Comparison of ENCODE assay signal across 1 cellular context in the genomic region with DNA sequence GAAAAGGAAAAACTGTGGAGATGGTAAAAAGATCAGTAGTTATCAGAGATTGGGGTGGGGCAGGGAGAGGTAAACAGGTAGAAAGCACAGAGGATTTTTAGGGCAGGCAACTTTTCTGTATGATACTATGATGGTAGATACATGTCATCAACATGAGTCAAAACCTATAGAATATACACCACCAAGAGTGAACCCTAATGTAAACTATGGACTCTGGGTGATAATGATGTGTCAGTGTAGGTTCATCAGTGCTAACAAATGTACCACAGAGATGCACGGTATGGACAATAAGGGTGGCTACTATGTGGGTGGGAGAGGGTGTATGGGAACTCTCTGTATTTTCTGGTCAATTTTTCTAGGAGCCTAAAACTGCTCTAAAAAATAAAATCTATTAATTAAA.
TF ChIP-seq lines count a peak whose summit lies in the region.

No MANE protein-coding gene starts in this region.

TF ChIP-seq in GM12878, 131 proteins besides CTCF, POLR2A, EP300 and RAD21:
- no peak for TF ChIP-seq IRF4 (IDR thresholded peaks at IDR 0.05; ENCODE audit: low read depth, low read length)
- TF ChIP-seq POLR2AphosphoS2 (IDR thresholded peaks at IDR 0.05; ENCODE audit: low read depth, low read length): no peak
- TF ChIP-seq MYB (IDR thresholded peaks at IDR 0.05; ENCODE audit: borderline replicate concordance, low read depth, low read length): no peak
- TF ChIP-seq KDM1A (IDR thresholded peaks at IDR 0.05; ENCODE audit: borderline replicate concordance): no peak
- no peak for TF ChIP-seq SIX5 (IDR thresholded peaks at IDR 0.05; ENCODE audit: low read depth, low read length, severe bottlenecking)
- TF ChIP-seq, protein P1, sequence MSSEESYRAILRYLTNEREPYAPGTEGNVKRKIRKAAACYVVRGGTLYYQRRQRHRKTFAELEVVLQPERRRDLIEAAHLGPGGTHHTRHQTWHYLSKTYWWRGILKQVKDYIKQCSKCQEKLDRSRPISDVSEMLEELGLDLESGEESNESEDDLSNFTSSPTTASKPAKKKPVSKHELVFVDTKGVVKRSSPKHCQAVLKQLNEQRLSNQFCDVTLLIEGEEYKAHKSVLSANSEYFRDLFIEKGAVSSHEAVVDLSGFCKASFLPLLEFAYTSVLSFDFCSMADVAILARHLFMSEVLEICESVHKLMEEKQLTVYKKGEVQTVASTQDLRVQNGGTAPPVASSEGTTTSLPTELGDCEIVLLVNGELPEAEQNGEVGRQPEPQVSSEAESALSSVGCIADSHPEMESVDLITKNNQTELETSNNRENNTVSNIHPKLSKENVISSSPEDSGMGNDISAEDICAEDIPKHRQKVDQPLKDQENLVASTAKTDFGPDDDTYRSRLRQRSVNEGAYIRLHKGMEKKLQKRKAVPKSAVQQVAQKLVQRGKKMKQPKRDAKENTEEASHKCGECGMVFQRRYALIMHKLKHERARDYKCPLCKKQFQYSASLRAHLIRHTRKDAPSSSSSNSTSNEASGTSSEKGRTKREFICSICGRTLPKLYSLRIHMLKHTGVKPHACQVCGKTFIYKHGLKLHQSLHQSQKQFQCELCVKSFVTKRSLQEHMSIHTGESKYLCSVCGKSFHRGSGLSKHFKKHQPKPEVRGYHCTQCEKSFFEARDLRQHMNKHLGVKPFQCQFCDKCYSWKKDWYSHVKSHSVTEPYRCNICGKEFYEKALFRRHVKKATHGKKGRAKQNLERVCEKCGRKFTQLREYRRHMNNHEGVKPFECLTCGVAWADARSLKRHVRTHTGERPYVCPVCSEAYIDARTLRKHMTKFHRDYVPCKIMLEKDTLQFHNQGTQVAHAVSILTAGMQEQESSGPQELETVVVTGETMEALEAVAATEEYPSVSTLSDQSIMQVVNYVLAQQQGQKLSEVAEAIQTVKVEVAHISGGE (CRISPR knock-in tag; IDR thresholded peaks at IDR 0.05): no peak
- TF ChIP-seq KLF5 (IDR thresholded peaks at IDR 0.05; ENCODE audit: partially characterized antibody): no peak
